Comparison of ENCODE assay signal across 8 cellular contexts in the genomic region with DNA sequence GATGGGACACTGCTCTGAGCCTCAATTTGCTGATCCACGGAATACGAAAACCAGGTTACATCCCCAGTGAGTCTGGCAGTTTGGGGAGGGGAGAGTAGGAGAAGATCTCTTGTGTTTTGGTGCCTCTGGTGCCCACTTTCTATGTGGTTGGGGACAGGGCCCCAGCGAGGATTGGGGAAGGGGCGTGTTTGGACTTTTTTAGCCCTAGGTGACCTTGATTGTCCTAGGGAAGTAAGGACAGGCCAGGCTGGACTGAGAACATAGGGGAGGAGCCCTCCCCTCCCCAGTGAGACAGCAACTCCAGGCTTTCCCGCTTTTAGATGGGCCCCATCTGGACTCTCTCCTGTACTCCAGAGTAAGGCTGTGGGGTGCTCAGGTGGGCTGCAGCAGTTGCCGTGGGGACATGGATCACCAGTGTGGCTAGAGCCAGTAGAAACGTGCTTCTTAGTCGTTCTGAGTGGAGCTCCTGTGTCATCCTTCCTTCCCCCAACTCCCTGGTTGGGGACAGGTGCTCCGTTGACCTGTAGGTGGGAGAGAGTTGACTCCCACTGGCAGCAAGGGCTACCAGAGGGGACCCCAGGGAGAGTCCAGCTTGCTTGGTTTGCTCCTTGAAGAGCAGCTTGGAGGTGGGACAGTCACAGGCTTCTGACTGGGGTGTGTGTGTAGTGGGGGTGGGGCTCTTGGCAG. TPM values are rescaled to one million over a fixed set of nuclear protein-coding genes. Genes with fewer than 3 reads are reported as not detected.
DNase-seq lines count a peak whose midpoint lies in the region; ATAC-seq and TF ChIP-seq lines count a peak whose summit lies in the region.

No MANE protein-coding gene starts in this region.

- peak overlapping the region; percentile 8 to 93 (median 61); a peak in 19 of 22 replicates for H3K27ac ChIP-seq in BLaER1 treated with 17β-estradiol and CSF1 and Interleukin-3, amounts not matched to agents 10 nM and 100 nM
- peak overlapping the region in 58 of 59 donors; percentile 14 to 99 (median 96) for H3K27ac ChIP-seq in dorsolateral prefrontal cortex

- H3K4me1 Mint-ChIP-seq in neural crest cell: peaks cover 68% of the 10 kb centered on the region

- peaks cover 57 to 80% (median 70%) of the 10 kb centered on the region in 11 experiments for H3K36me3 ChIP-seq in BLaER1 treated with 17β-estradiol and CSF1 and Interleukin-3, amounts not matched to agents 10 nM and 100 nM
- H3K36me3 ChIP-seq in NT2/D1 (ENCODE audit: insufficient read depth, insufficient read length, low read length): peaks cover 68% of the 10 kb centered on the region

- H3K4me2 ChIP-seq in BLaER1 treated with 17β-estradiol and CSF1 and Interleukin-3, amounts not matched to agents 10 nM and 100 nM: peak overlapping the region; percentile 93 to 100 (median 99)

- intact Hi-C loops in dorsolateral prefrontal cortex (cut with DNase I): loop anchor here (5.0 kb wide), 3 partner anchors 86 to 141 kb away; a partner anchor contains a TSS

- H3K9me3 ChIP-seq in BLaER1 treated with 17β-estradiol and CSF1 and Interleukin-3, amounts not matched to agents 10 nM and 100 nM (replicated peaks in 1 of 11): no peaks in the 10 kb centered on the region
- no peaks in the 10 kb centered on the region for H3K9me3 ChIP-seq in NT2/D1 (ENCODE audit: insufficient read depth, low read length)

- peaks cover 3% of the 10 kb centered on the region for H3K27me3 Mint-ChIP-seq in neural crest cell (ENCODE audit: low read depth)

- H3K4me1 ChIP-seq in BLaER1 treated with 17β-estradiol and CSF1 and Interleukin-3, amounts not matched to agents 10 nM and 100 nM: peaks cover 77 to 84% (median 78%) of the 10 kb centered on the region in 10 experiments
- peaks cover 41% of the 10 kb centered on the region for H3K4me1 ChIP-seq in NT2/D1 (ENCODE audit: insufficient read depth, insufficient read length)

- ATAC-seq in GM21423 (IDR thresholded peaks at IDR 0.05; ENCODE audit: unreplicated experiment) (no peak), GM21737 (IDR thresholded peaks at IDR 0.05; ENCODE audit: unreplicated experiment) (no peak), HG03469 (IDR thresholded peaks at IDR 0.05; ENCODE audit: unreplicated experiment) (no peak)

- no peaks in the 10 kb centered on the region for H3K27me3 ChIP-seq in BLaER1 treated with 17β-estradiol and CSF1 and Interleukin-3, amounts not matched to agents 10 nM and 100 nM
- H3K27me3 ChIP-seq in NT2/D1 (ENCODE audit: insufficient read depth, insufficient read length): no peaks in the 10 kb centered on the region
- H3K27me3 ChIP-seq in dorsolateral prefrontal cortex: no peaks in the 10 kb centered on the region

- no peaks in the 10 kb centered on the region for H3K9me3 Mint-ChIP-seq in neural crest cell

- peak overlapping the region; percentile 50 for H3K27ac Mint-ChIP-seq in neural crest cell (ENCODE audit: unreplicated experiment)

- H3K4me3 Mint-ChIP-seq in neural crest cell: peak overlapping the region; percentile 85

- peak overlapping the region; percentile 54 to 100 (median 94) for H3K4me3 ChIP-seq in BLaER1 treated with 17β-estradiol and CSF1 and Interleukin-3, amounts not matched to agents 10 nM and 100 nM
- H3K4me3 ChIP-seq in NT2/D1 (ENCODE audit: insufficient read length, low read depth) (no peak overlapping the region), dorsolateral prefrontal cortex (peak overlapping the region in 50 of 59 donors; percentile 8 to 99 (median 93))

- H4K20me1 ChIP-seq in BLaER1 treated with 17β-estradiol and CSF1 and Interleukin-3, amounts not matched to agents 10 nM and 100 nM: peaks cover 85 to 90% (median 87%) of the 10 kb centered on the region in 11 experiments

- H3K36me3 Mint-ChIP-seq in neural crest cell (ENCODE audit: low read depth): peaks cover 5% of the 10 kb centered on the region

- TF ChIP-seq CTCF in dorsolateral prefrontal cortex (IDR thresholded peaks at IDR 0.05 in 54 of 56, conservative IDR thresholded peaks at IDR 0.05 in 2 of 56; ENCODE audit: low read depth in 1 of 56, partially characterized antibody in 56 of 56) (no peak), neural crest cell (conservative IDR thresholded peaks at IDR 0.05) (no peak)

- H3K9ac ChIP-seq in BLaER1 treated with 17β-estradiol and CSF1 and Interleukin-3, amounts not matched to agents 10 nM and 100 nM: peak overlapping the region; percentile 94 to 99 (median 97)
- peak overlapping the region; percentile 25 for H3K9ac ChIP-seq in NT2/D1 (ENCODE audit: insufficient read length, low read depth)

- DNase-seq in NT2/D1 (ENCODE audit: low read depth, low spot score) (no peak), dorsolateral prefrontal cortex (no peak), neural crest cell (ENCODE audit: low read depth, low spot score) (no peak), DMS 273 (lab: John Stamatoyannopoulos, UW; ENCODE audit: unreplicated experiment) (no peak)

RNA-seq across cellular contexts. Expression of a gene that starts 4.3 kb away (rescaled TPM):
- 100 to 1,000 TPM in 69 of 120 experiments, 10 to 100 TPM in 51; 73.7 to 138 (median 102) TPM for total RNA-seq in dorsolateral prefrontal cortex
- 109 and 113 TPM in 2 replicates for total RNA-seq in neural crest cell

RNA-seq across cellular contexts. Expression of a gene that starts 25.3 kb away (rescaled TPM):
- total RNA-seq in dorsolateral prefrontal cortex (100 to 1,000 TPM in 6 of 120 experiments, 10 to 100 TPM in 114; 42.2 to 113 (median 77.4) TPM), neural crest cell (14.1 and 15.2 TPM in 2 replicates)

RNA-seq across cellular contexts. Expression of a gene that starts 28.0 kb away (rescaled TPM):
- total RNA-seq in dorsolateral prefrontal cortex: 10 to 100 TPM in 4 of 120 experiments, 1 to 10 TPM in 53, not detected in 63; 1.4 to 14.0 (median 2.9) TPM
- total RNA-seq in neural crest cell: 6.9 and 9.9 TPM in 2 replicates

RNA-seq across cellular contexts. Expression of a gene that starts 46.9 kb away (rescaled TPM):
- total RNA-seq in dorsolateral prefrontal cortex (1 to 10 TPM in 5 of 120 experiments, under 1 TPM in 20, not detected in 95; 0.18 to 1.7 (median 0.63) TPM), neural crest cell (not detected in 2 replicates)

RNA-seq across cellular contexts. Expression of a gene that starts 52.3 kb away (rescaled TPM):
- total RNA-seq in dorsolateral prefrontal cortex (10 to 100 TPM; 22.7 to 66.6 (median 39.6) TPM), neural crest cell (213 and 214 TPM in 2 replicates)
